Comparison of ENCODE assay signal across 14 cellular contexts in the genomic region with DNA sequence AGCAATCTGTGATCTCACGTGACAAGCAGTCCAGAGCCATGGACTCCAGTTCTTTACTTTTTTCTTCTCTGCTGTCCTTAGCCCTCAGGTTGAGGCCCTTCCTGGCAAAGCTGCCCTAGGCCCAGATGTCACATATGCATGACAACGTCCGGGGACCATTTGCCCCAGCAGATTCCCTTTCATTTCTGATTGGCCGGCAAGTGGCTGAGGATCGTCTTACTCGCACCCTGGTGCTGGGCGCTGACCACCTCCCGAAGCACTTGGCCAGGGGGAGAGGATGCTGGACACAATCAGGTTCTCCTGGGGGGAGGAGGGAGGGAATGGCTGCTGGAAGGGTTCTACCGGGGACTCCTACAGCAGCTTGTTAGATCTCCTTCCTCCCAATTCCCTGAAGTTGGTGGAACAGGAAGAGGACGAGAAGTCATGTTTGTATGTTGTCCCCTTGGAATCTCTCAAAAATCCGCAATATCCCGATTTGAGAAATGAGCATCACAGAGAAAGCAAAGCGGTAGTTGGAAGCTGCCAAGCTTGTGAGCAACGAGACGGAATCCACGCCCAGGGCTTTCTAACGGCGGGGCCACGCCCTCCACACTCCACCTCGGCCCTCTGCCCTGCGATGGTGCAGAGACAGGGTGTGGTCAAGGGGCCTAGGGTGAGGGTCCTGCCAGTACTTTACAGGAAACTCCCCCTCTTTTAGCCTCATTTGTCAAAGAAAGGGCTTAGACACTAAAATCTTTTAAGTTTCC.
DNase-seq lines count a peak whose midpoint lies in the region; ATAC-seq and TF ChIP-seq lines count a peak whose summit lies in the region.
"Had no signal": no experiment of that assay in that cellular context is flagged by ENCODE, and none has a peak within 500 bp of the region (broad histone marks: within the 10 kb centered on the region; RNA-seq: fewer than 3 reads in every experiment).

No MANE protein-coding gene starts in this region.

- H3K9me3 ChIP-seq in SJSA1 (replicated peaks) (no peaks in the 10 kb centered on the region), heart right ventricle (no peaks in the 10 kb centered on the region), subcutaneous abdominal adipose tissue (ENCODE audit: control insufficient read depth in 5 of 5, low read length in 5 of 5) (no peaks in the 10 kb centered on the region)
- H3K9me3 ChIP-seq: HAP-1 had no signal

- peak; percentile 22 for DNase-seq in NCI-H748 (lab: John Stamatoyannopoulos, UW; ENCODE audit: unreplicated experiment)
- DNase-seq in NCI-H748 treated with DMSO at 0.1 percent for 48 hours (lab: John Stamatoyannopoulos, UW) = no peak
- peak in 1 of 2 experiments; percentile 25 for DNase-seq in SJSA1 (ENCODE audit: low read depth in 1 of 2, low spot score in 2 of 2)
- DNase-seq in heart right ventricle = peak in 1 of 2 donors; percentile 31
- no peak for DNase-seq in GM10266 (ENCODE audit: extremely low spot score)
- DNase-seq in pons (ENCODE audit: low spot score) = no peak
- no peak for DNase-seq in NCI-H2196 treated with DMSO at 0.1 percent for 48 hours (lab: John Stamatoyannopoulos, UW; ENCODE audit: unreplicated experiment)
- DNase-seq: activated CD8-positive, alpha-beta T cell treated with anti-CD3 and anti-CD28 coated beads, Interleukin-2, amount 10 ng/mL, durations not matched to agents 7 days and 5 days; central memory CD4-positive, alpha-beta T cell; stimulated activated naive CD4-positive, alpha-beta T cell had no signal

- H3K4me3 ChIP-seq in SJSA1 (no peak overlapping the region), heart right ventricle (peak overlapping the region in 5 of 10 donors; percentile 17 to 38 (median 32)), subcutaneous abdominal adipose tissue (ENCODE audit: low read depth in 1 of 5, low read length in 5 of 5) (peak overlapping the region in 4 of 5 donors; percentile 36 to 54 (median 42))
- H3K4me3 ChIP-seq: HAP-1 had no signal

- TF ChIP-seq CTCF in heart right ventricle (IDR thresholded peaks at IDR 0.05) (no peak), GM10266 (IDR thresholded peaks at IDR 0.05; ENCODE audit: control insufficient read depth, insufficient read depth, low read depth, missing control alignments) (no peak)

- H3K27me3 ChIP-seq in SJSA1 (replicated peaks) = no peaks in the 10 kb centered on the region
- H3K27me3 ChIP-seq in heart right ventricle = no peaks in the 10 kb centered on the region
- peaks cover 0 to 3% (median 0%) of the 10 kb centered on the region in 5 donors for H3K27me3 ChIP-seq in subcutaneous abdominal adipose tissue (ENCODE audit: control insufficient read depth in 5 of 5, insufficient read depth in 4 of 5, low read length in 5 of 5)

- intact Hi-C loops in heart right ventricle (cut with DNase I) = loop anchor here in 2 of 10 donors (5.0 kb wide), 1 partner anchor 60 kb away; the partner anchor contains the start of gene YWHAQ (in 2 of the 2)

- WGBS in heart right ventricle, 2 donors = 33 to 55% methylated on average over 21 of the region's 21 CpGs

- H3K27ac ChIP-seq in SJSA1 (peak overlapping the region; percentile 57), heart right ventricle (peak overlapping the region; percentile 48 to 90 (median 81)), subcutaneous abdominal adipose tissue (ENCODE audit: low read depth, low read length) (peak overlapping the region; percentile 30)
- H3K27ac ChIP-seq: 22Rv1 had no signal

- ATAC-seq in heart right ventricle = peak; percentile 23 to 75 (median 64)
- ATAC-seq: activated CD8-positive, alpha-beta T cell treated with anti-CD3 and anti-CD28 coated beads, Interleukin-2, amount 10 ng/mL, durations not matched to agents 7 days and 5 days; Panc1 had no signal

- H3K36me3 ChIP-seq in SJSA1 (no peaks in the 10 kb centered on the region), heart right ventricle (no peaks in the 10 kb centered on the region), subcutaneous abdominal adipose tissue (ENCODE audit: control insufficient read depth in 5 of 5, insufficient read depth in 5 of 5, low read length in 5 of 5) (no peaks in the 10 kb centered on the region)
- H3K36me3 ChIP-seq: HAP-1 had no signal

- H3K4me1 ChIP-seq in SJSA1 (replicated peaks) (peaks cover 27% of the 10 kb centered on the region), heart right ventricle (peaks cover 8 to 33% (median 17%) of the 10 kb centered on the region in 9 donors), subcutaneous abdominal adipose tissue (ENCODE audit: control insufficient read depth in 5 of 5, insufficient read depth in 5 of 5, low read length in 5 of 5) (peaks cover 0 to 26% (median 7%) of the 10 kb centered on the region in 5 donors)

- no peak overlapping the region for H3K9ac ChIP-seq in subcutaneous abdominal adipose tissue (ENCODE audit: low read length in 5 of 5)

Comparison
In these comparisons a context has a peak if more than half of its experiments do, and no peak if none do; other contexts are left out.
1. H3K27ac ChIP-seq: peak in every context shown above with its lines; median percentile 81 in heart right ventricle; 57 in SJSA1; 30 in subcutaneous abdominal adipose tissue.